ENCODE assay signal across 1 cellular context in genomic region chr10:70832236-70832635, GRCh38.
TF ChIP-seq lines count a peak whose summit lies in the region.

No MANE protein-coding gene starts in this region.

TF ChIP-seq in K562, 482 proteins besides CTCF, POLR2A, EP300 and RAD21:
- TF ChIP-seq RFX5 (IDR thresholded peaks at IDR 0.05; ENCODE audit: low read depth, low read length) = 0 out of 2 replicates have a peak, but pooled peaks have one; percentile 14
- TF ChIP-seq HMBOX1 (IDR thresholded peaks at IDR 0.05) = 0 out of 2 replicates have a peak, but pooled peaks have one; percentile 14
- 0 out of 2 replicates have a peak, but pooled peaks have one; percentile 21 for TF ChIP-seq EP400 (IDR thresholded peaks at IDR 0.05)
- no peak for TF ChIP-seq KDM2B (CRISPR knock-in tag; IDR thresholded peaks at IDR 0.05)
